In the genomic region with DNA sequence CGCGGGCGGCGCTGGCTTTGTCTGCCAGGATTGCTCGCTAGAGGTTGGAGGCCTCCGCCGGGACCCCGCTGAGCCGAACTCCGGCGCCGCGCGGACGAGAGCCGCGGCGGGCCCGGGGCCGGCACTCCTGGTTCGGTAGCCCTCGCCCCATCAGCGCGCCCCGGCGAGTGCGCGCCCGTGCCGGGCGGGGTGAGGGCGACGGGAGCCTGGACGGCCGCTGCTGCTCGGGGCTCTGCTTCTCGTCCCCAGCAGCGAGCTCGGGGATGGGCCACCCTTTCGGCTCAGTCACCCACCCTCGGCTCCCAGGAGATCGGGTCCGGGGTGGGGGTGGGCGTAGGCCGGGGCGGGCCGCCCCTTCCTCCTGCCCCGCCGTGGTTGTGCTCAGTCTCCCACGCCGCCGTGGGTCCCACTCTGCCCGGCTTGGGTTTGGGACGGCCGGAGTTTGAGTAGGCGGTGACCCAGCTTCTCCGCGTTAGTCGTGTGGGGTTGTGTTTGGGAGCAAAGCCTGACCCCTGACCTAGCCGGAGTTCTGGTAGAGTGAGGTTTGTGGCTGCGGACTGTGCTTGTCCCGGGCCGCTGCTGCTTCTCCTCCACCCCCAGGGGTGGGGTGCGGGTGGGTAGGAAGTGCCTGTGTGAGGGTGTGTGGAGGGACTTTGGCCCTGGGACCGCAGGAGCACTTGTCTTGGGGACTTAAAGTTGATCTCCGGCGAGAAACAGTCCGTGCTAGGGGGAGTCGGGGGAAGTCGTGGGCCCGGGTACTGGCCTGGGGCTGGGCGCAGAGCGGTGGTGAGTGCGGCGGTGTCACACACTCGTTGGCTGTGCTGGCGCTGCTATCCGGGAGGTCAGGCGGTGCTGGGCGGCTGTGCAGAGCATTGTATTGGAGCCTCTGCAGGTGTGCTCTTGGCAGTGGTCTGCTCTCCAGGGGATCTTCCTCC, we compare ENCODE assay signal across 1 cellular context.
TF ChIP-seq lines count a peak whose summit lies in the region.

No MANE protein-coding gene starts in this region.

TF ChIP-seq in HepG2, 621 proteins besides CTCF, POLR2A, EP300 and RAD21 (continued from another document):
- TF ChIP-seq, protein P1, sequence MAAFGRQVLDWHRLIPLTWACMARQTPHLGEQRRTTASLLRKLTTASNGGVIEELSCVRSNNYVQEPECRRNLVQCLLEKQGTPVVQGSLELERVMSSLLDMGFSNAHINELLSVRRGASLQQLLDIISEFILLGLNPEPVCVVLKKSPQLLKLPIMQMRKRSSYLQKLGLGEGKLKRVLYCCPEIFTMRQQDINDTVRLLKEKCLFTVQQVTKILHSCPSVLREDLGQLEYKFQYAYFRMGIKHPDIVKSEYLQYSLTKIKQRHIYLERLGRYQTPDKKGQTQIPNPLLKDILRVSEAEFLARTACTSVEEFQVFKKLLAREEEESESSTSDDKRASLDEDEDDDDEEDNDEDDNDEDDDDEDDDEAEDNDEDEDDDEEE (CRISPR knock-in tag; IDR thresholded peaks at IDR 0.05) = no peak
- TF ChIP-seq, protein P2, sequence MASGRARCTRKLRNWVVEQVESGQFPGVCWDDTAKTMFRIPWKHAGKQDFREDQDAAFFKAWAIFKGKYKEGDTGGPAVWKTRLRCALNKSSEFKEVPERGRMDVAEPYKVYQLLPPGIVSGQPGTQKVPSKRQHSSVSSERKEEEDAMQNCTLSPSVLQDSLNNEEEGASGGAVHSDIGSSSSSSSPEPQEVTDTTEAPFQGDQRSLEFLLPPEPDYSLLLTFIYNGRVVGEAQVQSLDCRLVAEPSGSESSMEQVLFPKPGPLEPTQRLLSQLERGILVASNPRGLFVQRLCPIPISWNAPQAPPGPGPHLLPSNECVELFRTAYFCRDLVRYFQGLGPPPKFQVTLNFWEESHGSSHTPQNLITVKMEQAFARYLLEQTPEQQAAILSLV (CRISPR knock-in tag; IDR thresholded peaks at IDR 0.05; ENCODE audit: borderline replicate concordance) = no peak
- TF ChIP-seq ZNF343 (CRISPR knock-in tag; IDR thresholded peaks at IDR 0.05) (no peak), POLR2AphosphoS2 (IDR thresholded peaks at IDR 0.05; ENCODE audit: low read depth, low read length) (no peak), ZNF749 (CRISPR knock-in tag; IDR thresholded peaks at IDR 0.05; ENCODE audit: borderline replicate concordance) (0 out of 2 replicates have a peak, but pooled peaks have one; percentile 28), ZNF878 (CRISPR knock-in tag; IDR thresholded peaks at IDR 0.05) (no peak), ZNF329 (CRISPR knock-in tag; IDR thresholded peaks at IDR 0.05; ENCODE audit: low read depth) (0 out of 2 replicates have a peak, but pooled peaks have one; percentile 45), NFKB2 (CRISPR knock-in tag; IDR thresholded peaks at IDR 0.05; ENCODE audit: borderline replicate concordance) (peak; percentile 77; the same call in 1 of the 2 replicates), KDM6A (CRISPR knock-in tag; IDR thresholded peaks at IDR 0.05; ENCODE audit: low read depth) (no peak), MEIS2 (CRISPR knock-in tag; IDR thresholded peaks at IDR 0.05) (peak; percentile 37; the same call in 1 of the 2 replicates), ZIK1 (CRISPR knock-in tag; IDR thresholded peaks at IDR 0.05; ENCODE audit: borderline replicate concordance, low read depth) (no peak), BCL6 (CRISPR knock-in tag; IDR thresholded peaks at IDR 0.05) (no peak), ZNF883 (CRISPR knock-in tag; IDR thresholded peaks at IDR 0.05; ENCODE audit: not compliant biosample characterization) (peak; percentile 38), ZBTB20 (CRISPR knock-in tag; IDR thresholded peaks at IDR 0.05; ENCODE audit: borderline replicate concordance, low read depth) (peak; percentile 16; the same call in 1 of the 2 replicates), FOXC1 (CRISPR knock-in tag; IDR thresholded peaks at IDR 0.05; ENCODE audit: borderline replicate concordance) (0 out of 2 replicates have a peak, but pooled peaks have one; percentile 0), ZNF766 (CRISPR knock-in tag; IDR thresholded peaks at IDR 0.05; ENCODE audit: borderline replicate concordance) (no peak), ZNF607 (CRISPR knock-in tag; IDR thresholded peaks at IDR 0.05; ENCODE audit: borderline replicate concordance) (peak; percentile 3; the same call in 1 of the 2 replicates), TMF1 (CRISPR knock-in tag; IDR thresholded peaks at IDR 0.05; ENCODE audit: low read depth) (no peak), ZNF558 (CRISPR knock-in tag; IDR thresholded peaks at IDR 0.05; ENCODE audit: borderline replicate concordance) (no peak; the same call in 1 of the 2 replicates), ZNF709 (CRISPR knock-in tag; IDR thresholded peaks at IDR 0.05) (peak; percentile 47), RFXAP (CRISPR knock-in tag; IDR thresholded peaks at IDR 0.05; ENCODE audit: borderline replicate concordance) (0 out of 2 replicates have a peak, but pooled peaks have one; percentile 26), ZNF672 (CRISPR knock-in tag; IDR thresholded peaks at IDR 0.05) (no peak), ZNF20 (CRISPR knock-in tag; IDR thresholded peaks at IDR 0.05) (no peak), KAT7 (CRISPR knock-in tag; IDR thresholded peaks at IDR 0.05; ENCODE audit: borderline replicate concordance) (peak; percentile 47; the same call in 1 of the 2 replicates), ZSCAN25 (CRISPR knock-in tag; IDR thresholded peaks at IDR 0.05) (no peak), RBFOX2 (IDR thresholded peaks at IDR 0.05; ENCODE audit: low read depth, low read length) (peak; percentile 72), PAX8 (CRISPR knock-in tag; IDR thresholded peaks at IDR 0.05; ENCODE audit: borderline replicate concordance) (no peak), ZNF879 (CRISPR knock-in tag; IDR thresholded peaks at IDR 0.05) (peak; percentile 69; the same call in 1 of the 2 replicates), SP4 (CRISPR knock-in tag; IDR thresholded peaks at IDR 0.05) (no peak)
- TF ChIP-seq, protein P3, sequence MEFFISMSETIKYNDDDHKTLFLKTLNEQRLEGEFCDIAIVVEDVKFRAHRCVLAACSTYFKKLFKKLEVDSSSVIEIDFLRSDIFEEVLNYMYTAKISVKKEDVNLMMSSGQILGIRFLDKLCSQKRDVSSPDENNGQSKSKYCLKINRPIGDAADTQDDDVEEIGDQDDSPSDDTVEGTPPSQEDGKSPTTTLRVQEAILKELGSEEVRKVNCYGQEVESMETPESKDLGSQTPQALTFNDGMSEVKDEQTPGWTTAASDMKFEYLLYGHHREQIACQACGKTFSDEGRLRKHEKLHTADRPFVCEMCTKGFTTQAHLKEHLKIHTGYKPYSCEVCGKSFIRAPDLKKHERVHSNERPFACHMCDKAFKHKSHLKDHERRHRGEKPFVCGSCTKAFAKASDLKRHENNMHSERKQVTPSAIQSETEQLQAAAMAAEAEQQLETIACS (CRISPR knock-in tag; IDR thresholded peaks at IDR 0.05) = peak; percentile 35; the same call in 1 of the 2 replicates
- TF ChIP-seq, protein P4, sequence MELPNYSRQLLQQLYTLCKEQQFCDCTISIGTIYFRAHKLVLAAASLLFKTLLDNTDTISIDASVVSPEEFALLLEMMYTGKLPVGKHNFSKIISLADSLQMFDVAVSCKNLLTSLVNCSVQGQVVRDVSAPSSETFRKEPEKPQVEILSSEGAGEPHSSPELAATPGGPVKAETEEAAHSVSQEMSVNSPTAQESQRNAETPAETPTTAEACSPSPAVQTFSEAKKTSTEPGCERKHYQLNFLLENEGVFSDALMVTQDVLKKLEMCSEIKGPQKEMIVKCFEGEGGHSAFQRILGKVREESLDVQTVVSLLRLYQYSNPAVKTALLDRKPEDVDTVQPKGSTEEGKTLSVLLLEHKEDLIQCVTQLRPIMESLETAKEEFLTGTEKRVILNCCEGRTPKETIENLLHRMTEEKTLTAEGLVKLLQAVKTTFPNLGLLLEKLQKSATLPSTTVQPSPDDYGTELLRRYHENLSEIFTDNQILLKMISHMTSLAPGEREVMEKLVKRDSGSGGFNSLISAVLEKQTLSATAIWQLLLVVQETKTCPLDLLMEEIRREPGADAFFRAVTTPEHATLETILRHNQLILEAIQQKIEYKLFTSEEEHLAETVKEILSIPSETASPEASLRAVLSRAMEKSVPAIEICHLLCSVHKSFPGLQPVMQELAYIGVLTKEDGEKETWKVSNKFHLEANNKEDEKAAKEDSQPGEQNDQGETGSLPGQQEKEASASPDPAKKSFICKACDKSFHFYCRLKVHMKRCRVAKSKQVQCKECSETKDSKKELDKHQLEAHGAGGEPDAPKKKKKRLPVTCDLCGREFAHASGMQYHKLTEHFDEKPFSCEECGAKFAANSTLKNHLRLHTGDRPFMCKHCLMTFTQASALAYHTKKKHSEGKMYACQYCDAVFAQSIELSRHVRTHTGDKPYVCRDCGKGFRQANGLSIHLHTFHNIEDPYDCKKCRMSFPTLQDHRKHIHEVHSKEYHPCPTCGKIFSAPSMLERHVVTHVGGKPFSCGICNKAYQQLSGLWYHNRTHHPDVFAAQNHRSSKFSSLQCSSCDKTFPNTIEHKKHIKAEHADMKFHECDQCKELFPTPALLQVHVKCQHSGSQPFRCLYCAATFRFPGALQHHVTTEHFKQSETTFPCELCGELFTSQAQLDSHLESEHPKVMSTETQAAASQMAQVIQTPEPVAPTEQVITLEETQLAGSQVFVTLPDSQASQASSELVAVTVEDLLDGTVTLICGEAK (IDR thresholded peaks at IDR 0.05) = no peak
- TF ChIP-seq, protein P4 (CRISPR knock-in tag; IDR thresholded peaks at IDR 0.05) = no peak
- TF ChIP-seq, protein P5, sequence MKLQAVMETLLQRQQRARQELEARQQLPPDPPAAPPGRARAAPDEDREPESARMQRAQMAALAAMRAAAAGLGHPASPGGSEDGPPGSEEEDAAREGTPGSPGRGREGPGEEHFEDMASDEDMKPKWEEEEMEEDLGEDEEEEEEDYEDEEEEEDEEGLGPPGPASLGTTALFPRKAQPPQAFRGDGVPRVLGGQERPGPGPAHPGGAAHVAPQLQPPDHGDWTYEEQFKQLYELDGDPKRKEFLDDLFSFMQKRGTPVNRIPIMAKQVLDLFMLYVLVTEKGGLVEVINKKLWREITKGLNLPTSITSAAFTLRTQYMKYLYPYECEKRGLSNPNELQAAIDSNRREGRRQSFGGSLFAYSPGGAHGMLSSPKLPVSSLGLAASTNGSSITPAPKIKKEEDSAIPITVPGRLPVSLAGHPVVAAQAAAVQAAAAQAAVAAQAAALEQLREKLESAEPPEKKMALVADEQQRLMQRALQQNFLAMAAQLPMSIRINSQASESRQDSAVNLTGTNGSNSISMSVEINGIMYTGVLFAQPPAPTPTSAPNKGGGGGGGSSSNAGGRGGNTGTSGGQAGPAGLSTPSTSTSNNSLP (IDR thresholded peaks at IDR 0.05; ENCODE audit: low read depth, low read length) = no peak
- TF ChIP-seq, protein P6, sequence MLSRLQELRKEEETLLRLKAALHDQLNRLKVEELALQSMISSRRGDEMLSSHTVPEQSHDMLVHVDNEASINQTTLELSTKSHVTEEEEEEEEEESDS (CRISPR knock-in tag; IDR thresholded peaks at IDR 0.05; ENCODE audit: borderline replicate concordance) = no peak
